36 cellular contexts compared by ENCODE assay signal in the genomic region with DNA sequence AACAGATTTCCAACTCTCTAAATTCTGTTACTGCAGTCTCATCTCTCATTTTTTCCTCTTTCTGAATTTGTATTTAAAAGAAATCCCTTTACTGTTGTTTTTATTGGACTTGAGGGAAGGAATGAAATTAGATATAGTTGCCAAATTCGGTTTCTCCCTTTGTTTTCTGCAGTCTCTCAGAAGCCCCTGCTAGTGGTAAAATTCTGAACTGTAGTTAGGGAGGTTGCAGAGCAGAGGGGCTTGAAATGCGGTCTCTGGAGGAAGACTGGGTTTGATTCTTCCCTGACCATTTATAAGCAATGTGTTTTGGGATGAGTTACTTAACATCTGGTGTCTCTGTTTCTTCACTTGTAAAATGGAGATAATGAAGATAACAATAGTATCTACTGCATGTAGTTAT.
"Had no signal": no experiment of that assay in that cellular context is flagged by ENCODE, and none has a peak within 500 bp of the region (broad histone marks: within the 10 kb centered on the region; RNA-seq: fewer than 3 reads in every experiment).

No MANE protein-coding gene starts in this region.

- H3K9me3 ChIP-seq: breast epithelium, Peyer's patch had no signal

- DNase-seq: activated CD4-positive, alpha-beta T cell treated with anti-CD3 and anti-CD28 coated beads, Interleukin-2, amount 10 ng/mL, durations not matched to agents 24 days and 14 days; activated CD4-positive, alpha-beta T cell treated with anti-CD3 and anti-CD28 coated beads, Interleukin-2, amount 50 U/mL, for 4 hours; activated CD8-positive, alpha-beta T cell treated with anti-CD3 and anti-CD28 coated beads for 36 hours; activated effector memory CD4-positive, alpha-beta T cell treated with anti-CD3 and anti-CD28 coated beads, Interleukin-2, amount 50 U/mL, for 16 hours; activated naive CD4-positive, alpha-beta T cell; activated naive CD4-positive, alpha-beta T cell treated with anti-CD3 and anti-CD28 coated beads, Interleukin-2, amount 50 U/mL, for 16 hours; activated naive CD8-positive, alpha-beta T cell treated with anti-CD3 and anti-CD28 coated beads for 36 hours; activated T-cell treated with anti-CD3 and anti-CD28 coated beads, Interleukin-2, amount 50 U/mL, for 1 hour; activated T-cell treated with anti-CD3 and anti-CD28 coated beads, Interleukin-2, amount 50 U/mL, for 72 hours; amniotic stem cell; aorta; Kasumi-1; KG1; MM.1S; MV-4-11; NCI-H1092; NCI-H146; NCI-H187; NCI-H2029 treated with DMSO at 0.1 percent for 48 hours; NCI-H2107; NCI-H2171; NCI-H510A; NCI-H526; NCI-H748 treated with DMSO at 0.1 percent for 48 hours; NK-92 treated with Interleukin-12 subunit alpha and Interleukin-12 subunit beta, amount 100 ng/mL, for 24 hours; PC-3; Peyer's patch; RPMI8226; SIG-M5; SW 1271; T-helper 1 cell; T-helper 2 cell; T-helper 9 cell; WERI-Rb-1 had no signal

- H3K4me1 ChIP-seq: breast epithelium, Peyer's patch had no signal

- ATAC-seq: activated CD8-positive, alpha-beta T cell treated with anti-CD3 and anti-CD28 coated beads for 36 hours; activated T-cell treated with anti-CD3 and anti-CD28 coated beads, Interleukin-2, amount 50 U/mL, for 72 hours; activated T-helper 17 cell treated with anti-CD3 and anti-CD28 coated beads, Interleukin-2, amount 50 U/mL, for 72 hours; PC-3 had no signal

- H3K27me3 ChIP-seq: breast epithelium, Peyer's patch had no signal

- H3K27ac ChIP-seq: breast epithelium, Peyer's patch, WERI-Rb-1 had no signal

- H3K36me3 ChIP-seq: breast epithelium, Peyer's patch, WERI-Rb-1 had no signal

- H3K4me3 ChIP-seq: breast epithelium, Peyer's patch had no signal
